1 cellular context compared by ENCODE assay signal in the genomic region with DNA sequence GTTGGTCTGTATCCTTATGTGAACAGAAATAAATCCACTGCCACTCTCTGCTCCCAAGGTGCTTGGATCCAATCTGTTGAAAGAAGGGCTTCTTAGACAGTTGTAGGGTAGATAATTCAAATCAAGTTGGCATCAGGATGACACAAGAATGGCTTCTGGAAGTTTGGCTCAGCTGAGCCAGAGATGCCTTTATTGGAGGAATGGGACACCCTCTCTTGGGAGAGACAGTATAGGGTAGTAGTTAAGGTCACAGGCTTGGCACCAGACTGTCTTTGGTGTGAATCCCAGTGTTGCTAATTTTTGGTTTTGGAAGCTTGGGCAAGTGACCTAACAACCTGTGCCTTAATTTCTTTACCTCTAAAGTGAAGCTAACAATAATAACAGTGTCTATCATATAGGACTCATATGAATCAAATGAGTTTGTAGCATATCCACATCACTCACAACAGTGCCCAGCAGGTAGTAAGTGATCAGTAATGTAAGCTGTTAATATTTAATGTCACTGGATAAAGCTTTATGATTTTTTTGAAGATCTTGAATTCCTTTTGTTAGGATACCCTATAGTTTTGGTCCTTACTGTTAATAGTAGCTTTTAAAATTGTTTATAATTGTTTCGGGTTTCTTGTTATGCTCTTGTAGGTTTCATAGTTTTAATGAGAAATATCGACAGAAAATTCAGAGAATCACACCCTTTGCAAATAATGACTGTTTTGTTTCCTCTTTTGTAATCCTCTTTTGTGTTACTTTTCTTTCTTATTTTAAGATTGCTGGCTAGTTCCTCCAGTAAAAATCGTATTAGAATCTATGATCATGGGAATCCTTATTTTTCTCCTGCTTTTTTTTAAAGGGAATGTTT.
TF ChIP-seq lines count a peak whose summit lies in the region.

No MANE protein-coding gene starts in this region.

TF ChIP-seq in HCT116, 20 proteins besides CTCF, POLR2A, EP300 and RAD21 (continued from another document):
- TF ChIP-seq, protein P1, sequence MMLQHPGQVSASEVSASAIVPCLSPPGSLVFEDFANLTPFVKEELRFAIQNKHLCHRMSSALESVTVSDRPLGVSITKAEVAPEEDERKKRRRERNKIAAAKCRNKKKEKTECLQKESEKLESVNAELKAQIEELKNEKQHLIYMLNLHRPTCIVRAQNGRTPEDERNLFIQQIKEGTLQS (IDR thresholded peaks at IDR 0.05) = no peak
- no peak for TF ChIP-seq TCF7L2 (IDR thresholded peaks at IDR 0.05; ENCODE audit: borderline replicate concordance, extremely low read depth, insufficient read depth, insufficient read length)
